ENCODE assay signal across 19 cellular contexts in genomic region chr7:69049341-69049740, GRCh38.
"Had no signal": no experiment of that assay in that cellular context is flagged by ENCODE, and none has a peak within 500 bp of the region (broad histone marks: within the 10 kb centered on the region; RNA-seq: fewer than 3 reads in every experiment).

No MANE protein-coding gene starts in this region.

- H3K9me3 ChIP-seq: adrenal gland, upper lobe of right lung had no signal

- H3K27ac ChIP-seq: adrenal gland, breast epithelium, coronary artery, lower lobe of right lung, parathyroid adenoma, upper lobe of right lung had no signal

- H3K4me1 ChIP-seq: adrenal gland, breast epithelium, lower lobe of right lung, parathyroid adenoma, upper lobe of right lung had no signal

- H3K4me3 ChIP-seq: adrenal gland, breast epithelium, coronary artery, lower lobe of right lung, smooth muscle cell, upper lobe of right lung had no signal

- H3K4me2 ChIP-seq: smooth muscle cell had no signal

- DNase-seq: activated B cell treated with CpG ODN at 0.5 μM for 24 hours; activated CD4-positive, alpha-beta memory T cell treated with anti-CD3 and anti-CD28 coated beads for 36 hours; activated CD4-positive, alpha-beta T cell treated with anti-CD3 and anti-CD28 coated beads for 4 hours; activated gamma-delta T cell treated with Interleukin-2 at 50 U/mL for 16 hours; activated T-cell treated with anti-CD3 and anti-CD28 coated beads for 4 hours; adrenal gland; left colon; lower lobe of right lung; stimulated activated CD4-positive, alpha-beta T cell treated with anti-CD3 and anti-CD28 coated beads, Interleukin-4, amount 100 ng/mL, for 24 hours; T-helper 9 cell; upper lobe of right lung had no signal

- H3K79me2 ChIP-seq: parathyroid adenoma had no signal

- H3K27me3 ChIP-seq: adrenal gland, breast epithelium, upper lobe of right lung had no signal

- H3K9ac ChIP-seq: parathyroid adenoma had no signal

- H2AFZ ChIP-seq: parathyroid adenoma had no signal

- H3K36me3 ChIP-seq: adrenal gland, breast epithelium, lower lobe of right lung, upper lobe of right lung had no signal

- ATAC-seq: activated naive CD4-positive, alpha-beta T cell treated with anti-CD3 and anti-CD28 coated beads, Interleukin-2, amount 50 U/mL, for 72 hours; left colon; lower lobe of right lung; natural killer cell treated with Interleukin-12 subunit alpha and Interleukin-12 subunit beta and Interleukin-15 and Interleukin-18, amount 100 ng/mL, for 72 hours; sciatic nerve; stimulated activated memory B cell treated with anti-CD40 and anti-IgM and Interleukin-4, amounts not matched to agents 10 μg/mL and 1 μg/mL and 100 μg/mL, for 72 hours; upper lobe of right lung had no signal
